1 cellular context compared by ENCODE assay signal in genomic region chr16:4678596-4678995, GRCh38.
TF ChIP-seq lines count a peak whose summit lies in the region.

No MANE protein-coding gene starts in this region.

TF ChIP-seq in liver, 16 proteins besides CTCF, POLR2A, EP300 and RAD21 (continued from another document):
- TF ChIP-seq REST (IDR thresholded peaks at IDR 0.05) (no peak), HNF4G (IDR thresholded peaks at IDR 0.05) (no peak), SP1 (IDR thresholded peaks at IDR 0.05) (no peak), JUND (IDR thresholded peaks at IDR 0.05) (no peak), GABPA (IDR thresholded peaks at IDR 0.05 in 1 of 2, conservative IDR thresholded peaks at IDR 0.05 in 1 of 2) (no peak), EGR1 (IDR thresholded peaks at IDR 0.05; ENCODE audit: low read depth in 2 of 2) (no peak), FOXA2 (IDR thresholded peaks at IDR 0.05) (no peak)
TF ChIP-seq in liver: peak in this region for 0.
